ENCODE assay signal across 10 cellular contexts in the genomic region with DNA sequence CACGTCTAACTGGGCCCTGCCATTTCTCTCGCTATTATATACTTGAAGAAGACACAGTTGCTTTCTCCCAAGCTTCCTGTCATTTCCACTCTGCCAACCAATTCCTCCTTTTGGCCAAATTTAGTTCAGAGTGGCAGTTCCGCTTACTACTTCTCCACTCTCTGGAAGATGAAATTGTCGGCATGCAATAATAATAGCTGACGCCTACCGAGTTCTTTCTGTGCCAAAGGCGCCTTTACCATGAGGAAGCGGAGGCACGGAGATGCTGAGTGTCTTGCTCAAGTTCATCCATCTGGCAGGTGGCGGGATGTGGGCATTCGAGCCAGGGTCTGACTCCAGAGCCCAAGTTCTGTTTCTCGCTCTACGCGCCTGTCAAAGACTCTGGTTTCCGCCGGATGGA. TPM values are rescaled to one million over a fixed set of nuclear protein-coding genes. Genes with fewer than 3 reads are reported as not detected.
DNase-seq lines count a peak whose midpoint lies in the region; ATAC-seq and TF ChIP-seq lines count a peak whose summit lies in the region.
"Had no signal": no experiment of that assay in that cellular context is flagged by ENCODE, and none has a peak within 500 bp of the region (broad histone marks: within the 10 kb centered on the region; RNA-seq: fewer than 3 reads in every experiment).

No MANE protein-coding gene starts in this region.

- H3K27me3 ChIP-seq in lung (ENCODE audit: control insufficient read depth, insufficient read depth) = no peaks in the 10 kb centered on the region

- H3K4me1 Mint-ChIP-seq in activated CD4-positive, alpha-beta T cell treated with anti-CD3 and anti-CD28 coated beads, Interleukin-2, amount 10 ng/mL, durations not matched to agents 24 days and 14 days = peaks cover 32% of the 10 kb centered on the region
- peaks cover 33% of the 10 kb centered on the region for H3K4me1 Mint-ChIP-seq in activated T-helper 1 cell treated with anti-CD3 and anti-CD28 coated beads, Interleukin-12 subunit alpha, Interleukin-12 subunit beta, Interleukin-2, Interleukin-4 antibody, amounts not matched to agents 30 ng/mL and 10 ng/mL and 1 ng/mL, durations not matched to agents 14 hours and 24 hours and 36 hours (ENCODE audit: low read depth)

- peaks cover 0 to 8% of the 10 kb centered on the region in 2 donors for H3K4me1 ChIP-seq in lung (ENCODE audit: control insufficient read depth in 2 of 2, insufficient read depth in 2 of 2, low read length in 2 of 2)

- H3K4me3 Mint-ChIP-seq in activated CD4-positive, alpha-beta T cell treated with anti-CD3 and anti-CD28 coated beads, Interleukin-2, amount 10 ng/mL, durations not matched to agents 24 days and 14 days = peak overlapping the region; percentile 68
- peak overlapping the region; percentile 47 for H3K4me3 Mint-ChIP-seq in activated T-helper 1 cell treated with anti-CD3 and anti-CD28 coated beads, Interleukin-12 subunit alpha, Interleukin-12 subunit beta, Interleukin-2, Interleukin-4 antibody, amounts not matched to agents 30 ng/mL and 10 ng/mL and 1 ng/mL, durations not matched to agents 14 hours and 24 hours and 36 hours

- no peaks in the 10 kb centered on the region for H3K36me3 ChIP-seq in lung (ENCODE audit: control insufficient read depth in 2 of 2, insufficient read depth in 2 of 2, low read length in 2 of 2)

- H3K27me3 Mint-ChIP-seq in activated CD4-positive, alpha-beta T cell treated with anti-CD3 and anti-CD28 coated beads, Interleukin-2, amount 10 ng/mL, durations not matched to agents 24 days and 14 days = no peaks in the 10 kb centered on the region
- no peaks in the 10 kb centered on the region for H3K27me3 Mint-ChIP-seq in activated T-helper 1 cell treated with anti-CD3 and anti-CD28 coated beads, Interleukin-12 subunit alpha, Interleukin-12 subunit beta, Interleukin-2, Interleukin-4 antibody, amounts not matched to agents 30 ng/mL and 10 ng/mL and 1 ng/mL, durations not matched to agents 14 hours and 24 hours and 36 hours (ENCODE audit: insufficient read depth)

- H3K9me3 Mint-ChIP-seq in activated CD4-positive, alpha-beta T cell treated with anti-CD3 and anti-CD28 coated beads, Interleukin-2, amount 10 ng/mL, durations not matched to agents 24 days and 14 days = peaks cover 3% of the 10 kb centered on the region
- no peaks in the 10 kb centered on the region for H3K9me3 Mint-ChIP-seq in activated T-helper 1 cell treated with anti-CD3 and anti-CD28 coated beads, Interleukin-12 subunit alpha, Interleukin-12 subunit beta, Interleukin-2, Interleukin-4 antibody, amounts not matched to agents 30 ng/mL and 10 ng/mL and 1 ng/mL, durations not matched to agents 14 hours and 24 hours and 36 hours

- peak; percentile 9 for ATAC-seq in lung (ENCODE audit: insufficient read depth, low FRiP score)

- H3K36me3 Mint-ChIP-seq in activated CD4-positive, alpha-beta T cell treated with anti-CD3 and anti-CD28 coated beads, Interleukin-2, amount 10 ng/mL, durations not matched to agents 24 days and 14 days (ENCODE audit: low read depth) = no peaks in the 10 kb centered on the region
- peaks cover 1% of the 10 kb centered on the region for H3K36me3 Mint-ChIP-seq in activated T-helper 1 cell treated with anti-CD3 and anti-CD28 coated beads, Interleukin-12 subunit alpha, Interleukin-12 subunit beta, Interleukin-2, Interleukin-4 antibody, amounts not matched to agents 30 ng/mL and 10 ng/mL and 1 ng/mL, durations not matched to agents 14 hours and 24 hours and 36 hours (ENCODE audit: low read depth)

- H3K9me3 ChIP-seq in lung (ENCODE audit: control insufficient read depth in 2 of 2, insufficient read depth in 1 of 2, low read length in 1 of 2) = no peaks in the 10 kb centered on the region

- 34 to 73% methylated on average over 16 of the region's 16 CpGs for WGBS in lung, 2 donors

- TF ChIP-seq CTCF in lung (IDR thresholded peaks at IDR 0.05; ENCODE audit: control extremely low read depth, extremely low read depth) = no peak

- no peak for DNase-seq in activated CD4-positive, alpha-beta T cell treated with anti-CD3 and anti-CD28 coated beads, Interleukin-2, amount 10 ng/mL, durations not matched to agents 24 days and 14 days
- DNase-seq in activated CD4-positive, alpha-beta T cell treated with anti-CD3 and anti-CD28 coated beads for 4 hours = no peak
- no peak for DNase-seq in activated T-helper 1 cell treated with anti-CD3 and anti-CD28 coated beads, Interleukin-12 subunit alpha, Interleukin-12 subunit beta, Interleukin-2, Interleukin-4 antibody, amounts not matched to agents 30 ng/mL and 10 ng/mL and 1 ng/mL, durations not matched to agents 14 hours and 24 hours and 36 hours (ENCODE audit: low spot score)
- DNase-seq in lung (ENCODE audit: low spot score) (no peak), NCI-H2107 (lab: John Stamatoyannopoulos, UW) (no peak), DMS53 treated with DMSO at 0.1 percent for 48 hours (lab: John Stamatoyannopoulos, UW; ENCODE audit: unreplicated experiment) (no peak), NCI-H146 (lab: John Stamatoyannopoulos, UW) (no peak)
- DNase-seq: NCI-H510A, occipital lobe had no signal

- intact Hi-C loops in activated CD4-positive, alpha-beta T cell treated with anti-CD3 and anti-CD28 coated beads, Interleukin-2, amount 10 ng/mL, durations not matched to agents 24 days and 14 days (cut with micrococcal nuclease) = loop anchor here (1.0 kb wide), 3 partner anchors 7 to 16 kb away; partner anchors contain the start of gene NRROS
- intact Hi-C loops in activated T-helper 1 cell treated with anti-CD3 and anti-CD28 coated beads, Interleukin-12 subunit alpha, Interleukin-12 subunit beta, Interleukin-2, Interleukin-4 antibody, amounts not matched to agents 30 ng/mL and 10 ng/mL and 1 ng/mL, durations not matched to agents 14 hours and 24 hours and 36 hours (cut with micrococcal nuclease) = loop anchor here (1.0 kb wide), 3 partner anchors 7 to 16 kb away; partner anchors contain the start of gene NRROS

- peak overlapping the region; percentile 68 for H3K27ac Mint-ChIP-seq in activated CD4-positive, alpha-beta T cell treated with anti-CD3 and anti-CD28 coated beads, Interleukin-2, amount 10 ng/mL, durations not matched to agents 24 days and 14 days
- H3K27ac Mint-ChIP-seq in activated T-helper 1 cell treated with anti-CD3 and anti-CD28 coated beads, Interleukin-12 subunit alpha, Interleukin-12 subunit beta, Interleukin-2, Interleukin-4 antibody, amounts not matched to agents 30 ng/mL and 10 ng/mL and 1 ng/mL, durations not matched to agents 14 hours and 24 hours and 36 hours = peak overlapping the region; percentile 63

- H3K4me3 ChIP-seq in lung = no peak overlapping the region

- no peak overlapping the region for H3K27ac ChIP-seq in lung (ENCODE audit: low read depth in 1 of 2, low read length in 1 of 2)
- peak overlapping the region; percentile 63 for H3K27ac ChIP-seq in temporal lobe (ENCODE audit: low read depth, low read length)

RNA-seq across cellular contexts. Expression of gene NRROS, which starts 14.6 kb away (rescaled TPM):
- total RNA-seq in activated CD4-positive, alpha-beta T cell treated with anti-CD3 and anti-CD28 coated beads, Interleukin-2, amount 10 ng/mL, durations not matched to agents 24 days and 14 days = 38.2 and 39.0 TPM in 2 replicates
- 37.8 and 38.8 TPM in 2 replicates for total RNA-seq in activated T-helper 1 cell treated with anti-CD3 and anti-CD28 coated beads, Interleukin-12 subunit alpha, Interleukin-12 subunit beta, Interleukin-2, Interleukin-4 antibody, amounts not matched to agents 30 ng/mL and 10 ng/mL and 1 ng/mL, durations not matched to agents 14 hours and 24 hours and 36 hours
- total RNA-seq in lung = 10 to 100 TPM in 1 of 2 donors, 1 to 10 TPM in 1; 9.7 to 17.6 TPM
- polyA plus RNA-seq in lung = 10 to 100 TPM in 1 of 2 donors, 1 to 10 TPM in 1; 6.6 to 16.3 TPM
- total RNA-seq in temporal lobe = 0.49 TPM

RNA-seq across cellular contexts. Expression of gene FBXO45, which starts 56.4 kb away (rescaled TPM):
- total RNA-seq in activated CD4-positive, alpha-beta T cell treated with anti-CD3 and anti-CD28 coated beads, Interleukin-2, amount 10 ng/mL, durations not matched to agents 24 days and 14 days = 25.5 and 25.9 TPM in 2 replicates
- total RNA-seq in activated T-helper 1 cell treated with anti-CD3 and anti-CD28 coated beads, Interleukin-12 subunit alpha, Interleukin-12 subunit beta, Interleukin-2, Interleukin-4 antibody, amounts not matched to agents 30 ng/mL and 10 ng/mL and 1 ng/mL, durations not matched to agents 14 hours and 24 hours and 36 hours = 22.8 and 24.3 TPM in 2 replicates
- total RNA-seq in lung (10 to 100 TPM in 1 of 2 donors, 1 to 10 TPM in 1; 7.0 to 10.2 TPM), temporal lobe (34.9 TPM)
- 1 to 10 TPM; 3.7 to 4.8 TPM for polyA plus RNA-seq in lung

RNA-seq across cellular contexts. Expression of gene WDR53, which starts 56.6 kb away (rescaled TPM):
- 18.4 and 24.5 TPM in 2 replicates for total RNA-seq in activated CD4-positive, alpha-beta T cell treated with anti-CD3 and anti-CD28 coated beads, Interleukin-2, amount 10 ng/mL, durations not matched to agents 24 days and 14 days
- total RNA-seq in activated T-helper 1 cell treated with anti-CD3 and anti-CD28 coated beads, Interleukin-12 subunit alpha, Interleukin-12 subunit beta, Interleukin-2, Interleukin-4 antibody, amounts not matched to agents 30 ng/mL and 10 ng/mL and 1 ng/mL, durations not matched to agents 14 hours and 24 hours and 36 hours = 24.8 and 25.5 TPM in 2 replicates
- 1 to 10 TPM; 6.3 to 9.5 TPM for total RNA-seq in lung
- 10 to 100 TPM in 1 of 2 donors, 1 to 10 TPM in 1; 9.5 to 17.4 TPM for polyA plus RNA-seq in lung
- 5.4 TPM for total RNA-seq in temporal lobe
